ENCODE assay signal across 7 cellular contexts in the genomic region with DNA sequence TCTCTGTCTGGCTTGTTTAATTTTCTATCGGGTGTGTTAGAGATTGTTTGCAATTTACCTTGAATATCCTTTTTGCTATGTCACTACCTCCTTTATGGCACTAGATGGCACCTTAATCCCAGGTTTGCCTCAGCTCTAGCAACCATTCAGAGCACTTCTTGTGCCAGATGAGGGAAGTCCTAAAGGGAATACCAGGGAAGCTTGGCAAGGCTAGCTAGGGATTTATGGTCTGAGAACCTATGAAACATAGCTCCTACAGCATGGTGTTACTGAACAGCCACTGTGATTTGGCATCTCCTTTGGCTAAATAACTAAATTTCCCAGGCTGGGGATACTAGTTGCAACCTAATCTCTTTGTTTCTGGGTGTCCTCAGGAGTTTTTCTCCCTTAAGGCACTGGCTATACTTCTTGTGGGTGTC.
DNase-seq lines count a peak whose midpoint lies in the region; ATAC-seq, FAIRE-seq and TF ChIP-seq lines count a peak whose summit lies in the region.

No MANE protein-coding gene starts in this region.

- H3K27ac Mint-ChIP-seq in activated T-helper 1 cell treated with anti-CD3 and anti-CD28 coated beads, Interleukin-12 subunit alpha, Interleukin-12 subunit beta, Interleukin-2, Interleukin-4 antibody, amounts not matched to agents 30 ng/mL and 10 ng/mL and 1 ng/mL, durations not matched to agents 14 hours and 24 hours and 36 hours, result no peak overlapping the region

- H3K9ac ChIP-seq in parathyroid adenoma, result no peak overlapping the region

- peak; percentile 97 for FAIRE-seq in HTR-8/SVneo (lab: Jason Lieb, UNC)

- no peaks in the 10 kb centered on the region for H3K4me1 ChIP-seq in parathyroid adenoma

- H3K4me1 Mint-ChIP-seq in activated T-helper 1 cell treated with anti-CD3 and anti-CD28 coated beads, Interleukin-12 subunit alpha, Interleukin-12 subunit beta, Interleukin-2, Interleukin-4 antibody, amounts not matched to agents 30 ng/mL and 10 ng/mL and 1 ng/mL, durations not matched to agents 14 hours and 24 hours and 36 hours (ENCODE audit: low read depth), result peaks cover 11% of the 10 kb centered on the region

- ATAC-seq in GM21619 (IDR thresholded peaks at IDR 0.05; ENCODE audit: unreplicated experiment), result peak; percentile 74

- peak; percentile 74 for TF ChIP-seq CTCF in GM06990 (IDR thresholded peaks at IDR 0.05; ENCODE audit: insufficient read depth, low read length, poor library complexity, severe bottlenecking)
- TF ChIP-seq CTCF in parathyroid adenoma (IDR thresholded peaks at IDR 0.05), result peak; percentile 83

- H3K4me2 ChIP-seq in parathyroid adenoma (ENCODE audit: low read length), result no peak overlapping the region

- H3K79me2 ChIP-seq in parathyroid adenoma, result no peaks in the 10 kb centered on the region

- H3K4me3 ChIP-seq in GM06990 (replicated peaks; ENCODE audit: low read depth, low read length), result no peak overlapping the region
- no peak overlapping the region for H3K4me3 ChIP-seq in parathyroid adenoma (ENCODE audit: low read depth, low read length)

- intact Hi-C loops in activated T-helper 1 cell treated with anti-CD3 and anti-CD28 coated beads, Interleukin-12 subunit alpha, Interleukin-12 subunit beta, Interleukin-2, Interleukin-4 antibody, amounts not matched to agents 30 ng/mL and 10 ng/mL and 1 ng/mL, durations not matched to agents 14 hours and 24 hours and 36 hours (cut with micrococcal nuclease), result loop anchor here (1.0 to 5.0 kb wide), 8 partner anchors 82 to 433 kb away; partner anchors contain the start of genes CCT6A, MRPS17, NIPSNAP2 and PSPH

- H3K27ac ChIP-seq in parathyroid adenoma, result no peak overlapping the region

- no peaks in the 10 kb centered on the region for H3K9me3 Mint-ChIP-seq in activated T-helper 1 cell treated with anti-CD3 and anti-CD28 coated beads, Interleukin-12 subunit alpha, Interleukin-12 subunit beta, Interleukin-2, Interleukin-4 antibody, amounts not matched to agents 30 ng/mL and 10 ng/mL and 1 ng/mL, durations not matched to agents 14 hours and 24 hours and 36 hours

- H3K9me3 ChIP-seq in parathyroid adenoma (ENCODE audit: control insufficient read depth, low read length), result no peaks in the 10 kb centered on the region

- DNase-seq in GM06990 (ENCODE audit: extremely low read depth, insufficient read length), result peak; percentile 34
- DNase-seq in HTR-8/SVneo (ENCODE audit: insufficient read length, low spot score), result peak; percentile 59
- peak; percentile 52 for DNase-seq in NCI-H82 treated with DMSO at 0.1 percent for 48 hours (lab: John Stamatoyannopoulos, UW; ENCODE audit: unreplicated experiment)
- peak; percentile 11 for DNase-seq in activated T-helper 1 cell treated with anti-CD3 and anti-CD28 coated beads, Interleukin-12 subunit alpha, Interleukin-12 subunit beta, Interleukin-2, Interleukin-4 antibody, amounts not matched to agents 30 ng/mL and 10 ng/mL and 1 ng/mL, durations not matched to agents 14 hours and 24 hours and 36 hours (ENCODE audit: low spot score)
- DNase-seq in glomerular endothelial cell (ENCODE audit: extremely low read depth, low read depth, low spot score), result peak; percentile 68

- no peaks in the 10 kb centered on the region for H3K36me3 Mint-ChIP-seq in activated T-helper 1 cell treated with anti-CD3 and anti-CD28 coated beads, Interleukin-12 subunit alpha, Interleukin-12 subunit beta, Interleukin-2, Interleukin-4 antibody, amounts not matched to agents 30 ng/mL and 10 ng/mL and 1 ng/mL, durations not matched to agents 14 hours and 24 hours and 36 hours (ENCODE audit: low read depth)

- H2AFZ ChIP-seq in parathyroid adenoma, result no peak overlapping the region

- H3K4me3 Mint-ChIP-seq in activated T-helper 1 cell treated with anti-CD3 and anti-CD28 coated beads, Interleukin-12 subunit alpha, Interleukin-12 subunit beta, Interleukin-2, Interleukin-4 antibody, amounts not matched to agents 30 ng/mL and 10 ng/mL and 1 ng/mL, durations not matched to agents 14 hours and 24 hours and 36 hours, result no peak overlapping the region

- H3K27me3 Mint-ChIP-seq in activated T-helper 1 cell treated with anti-CD3 and anti-CD28 coated beads, Interleukin-12 subunit alpha, Interleukin-12 subunit beta, Interleukin-2, Interleukin-4 antibody, amounts not matched to agents 30 ng/mL and 10 ng/mL and 1 ng/mL, durations not matched to agents 14 hours and 24 hours and 36 hours (ENCODE audit: insufficient read depth), result peaks cover 7% of the 10 kb centered on the region

- H3K36me3 ChIP-seq in GM06990 (ENCODE audit: control insufficient read depth, insufficient read depth, low read length) (no peaks in the 10 kb centered on the region), parathyroid adenoma (ENCODE audit: control insufficient read depth, insufficient read depth, low read length) (no peaks in the 10 kb centered on the region)

- H3K27me3 ChIP-seq in GM06990 (replicated peaks; ENCODE audit: control insufficient read depth, insufficient read depth, low read length) (no peaks in the 10 kb centered on the region), parathyroid adenoma (ENCODE audit: control insufficient read depth, insufficient read depth, low read length) (no peaks in the 10 kb centered on the region)

Comparison
In these comparisons a context has a peak if more than half of its experiments do, and no peak if none do; other contexts are left out.
1. DNase-seq: peak in every context shown above with its lines; median percentile 68 in glomerular endothelial cell; 59 in HTR-8/SVneo; 52 in NCI-H82 treated with DMSO at 0.1 percent for 48 hours; 34 in GM06990; 11 in activated T-helper 1 cell treated with anti-CD3 and anti-CD28 coated beads, Interleukin-12 subunit alpha, Interleukin-12 subunit beta, Interleukin-2, Interleukin-4 antibody, amounts not matched to agents 30 ng/mL and 10 ng/mL and 1 ng/mL, durations not matched to agents 14 hours and 24 hours and 36 hours.